Comparison of ENCODE assay signal across 2 cellular contexts in genomic region chr2:44077942-44078511, GRCh38.
TF ChIP-seq lines count a peak whose summit lies in the region.

No MANE protein-coding gene starts in this region.

TF ChIP-seq in HEK293, 187 proteins besides CTCF, POLR2A, EP300 and RAD21 (continued from another document):
- TF ChIP-seq ZNF148 (tag by site-specific recombination; IDR thresholded peaks at IDR 0.05; ENCODE audit: borderline replicate concordance) = no peak
- no peak for TF ChIP-seq PRDM2 (tag by site-specific recombination; IDR thresholded peaks at IDR 0.05; ENCODE audit: borderline replicate concordance)
- TF ChIP-seq REST (tag by site-specific recombination; IDR thresholded peaks at IDR 0.05) = peak; percentile 59

TF ChIP-seq in GM12878, 131 proteins besides CTCF, POLR2A, EP300 and RAD21 (continued from another document and continues in another):
- TF ChIP-seq RELB (IDR thresholded peaks at IDR 0.05; ENCODE audit: low read depth) (peak; percentile 28; the same call in 1 of the 2 replicates), CUX1 (IDR thresholded peaks at IDR 0.05; ENCODE audit: insufficient replicate concordance, low read depth, low read length) (no peak), PML (IDR thresholded peaks at IDR 0.05; ENCODE audit: low read length) (no peak), ZBTB40 (IDR thresholded peaks at IDR 0.05; ENCODE audit: borderline replicate concordance) (no peak), MLLT1 (IDR thresholded peaks at IDR 0.05) (peak; percentile 60; the same call in 1 of the 2 replicates), IKZF2 (IDR thresholded peaks at IDR 0.05) (peak; percentile 66 to 71; a peak in 3 of 4 replicates), SUPT20H (IDR thresholded peaks at IDR 0.05; ENCODE audit: borderline replicate concordance, control insufficient read depth, low read depth, low read length) (no peak), SPI1 (IDR thresholded peaks at IDR 0.05; ENCODE audit: borderline replicate concordance, insufficient read depth, low read depth, low read length) (peak; percentile 66; the same call in 1 of the 2 replicates), ESRRA (IDR thresholded peaks at IDR 0.05; ENCODE audit: low read length) (no peak), SMAD5 (IDR thresholded peaks at IDR 0.05; ENCODE audit: low read depth) (no peak), MTA2 (IDR thresholded peaks at IDR 0.05; ENCODE audit: low read depth) (peak; percentile 85), HSF1 (IDR thresholded peaks at IDR 0.05; ENCODE audit: low read depth, low read length) (no peak), SKIL (IDR thresholded peaks at IDR 0.05; ENCODE audit: low read depth, poor library complexity, severe bottlenecking) (no peak), RAD51 (IDR thresholded peaks at IDR 0.05) (no peak), WRNIP1 (IDR thresholded peaks at IDR 0.05; ENCODE audit: borderline replicate concordance, low read depth, low read length) (no peak), DPF2 (IDR thresholded peaks at IDR 0.05) (peak; percentile 72), RELA (IDR thresholded peaks at IDR 0.05; ENCODE audit: borderline replicate concordance, partially characterized antibody) (no peak), FOXK2 (IDR thresholded peaks at IDR 0.05) (no peak), PRDM15 (CRISPR knock-in tag; IDR thresholded peaks at IDR 0.05) (no peak), ZBTB33 (IDR thresholded peaks at IDR 0.05) (peak; percentile 76), NR2F1 (conservative IDR thresholded peaks at IDR 0.05) (no peak), ELK1 (IDR thresholded peaks at IDR 0.05; ENCODE audit: low read depth, low read length) (no peak), RCOR1 (conservative IDR thresholded peaks at IDR 0.05; ENCODE audit: low read depth, low read length) (no peak), POLR2AphosphoS5 (IDR thresholded peaks at IDR 0.05; ENCODE audit: low read length) (no peak), SMARCA5 (IDR thresholded peaks at IDR 0.05) (no peak), MEF2B (IDR thresholded peaks at IDR 0.05; ENCODE audit: partially characterized antibody, poor library complexity, severe bottlenecking) (peak; percentile 37), IKZF1 (conservative IDR thresholded peaks at IDR 0.05) (peak; percentile 64; the same call in 1 of the 2 replicates)
